ENCODE assay signal across 8 cellular contexts in genomic region chr10:27744478-27745379, GRCh38. TPM values are rescaled to one million over a fixed set of nuclear protein-coding genes. Genes with fewer than 3 reads are reported as not detected.
DNase-seq lines count a peak whose midpoint lies in the region; ATAC-seq and TF ChIP-seq lines count a peak whose summit lies in the region.

No MANE protein-coding gene starts in this region.

- intact Hi-C loops in gastrocnemius medialis (cut with DNase I; ENCODE audit: low total_unique reads) = loop anchor here (5.0 kb wide), 1 partner anchor 638 kb away; no protein-coding TSS in a partner anchor

- H3K27me3 Mint-ChIP-seq in activated naive CD4-positive, alpha-beta T cell treated with anti-CD3 and anti-CD28 coated beads, Interleukin-2, amount 50 U/mL, for 24 hours = peaks cover 45% of the 10 kb centered on the region

- DNase-seq in AG09309 (ENCODE audit: low read depth) (no peak), gastrocnemius medialis (no peak), DMS79 treated with DMSO at 0.1 percent for 48 hours (lab: John Stamatoyannopoulos, UW) (no peak)

- H3K27ac Mint-ChIP-seq in activated naive CD4-positive, alpha-beta T cell treated with anti-CD3 and anti-CD28 coated beads, Interleukin-2, amount 50 U/mL, for 24 hours = peak overlapping the region; percentile 51

- H3K9ac ChIP-seq in HUES6 (ENCODE audit: low read length) = no peak overlapping the region

- peaks cover 36% of the 10 kb centered on the region for H3K4me1 Mint-ChIP-seq in activated naive CD4-positive, alpha-beta T cell treated with anti-CD3 and anti-CD28 coated beads, Interleukin-2, amount 50 U/mL, for 24 hours

- in situ Hi-C loops in gastrocnemius medialis (cut with MboI; ENCODE audit: low sequenced_read_pairs in 4 of 4) = loop anchor here (25.0 kb wide), 2 partner anchors 443 to 643 kb away; no protein-coding TSS in a partner anchor

- H3K4me3 ChIP-seq in AG09309 (ENCODE audit: control insufficient read depth, low read depth, low read length) (peak overlapping the region; percentile 66), HUES6 (ENCODE audit: low read depth, low read length) (peak overlapping the region; percentile 81), iPS-11a (ENCODE audit: low read depth, low read length) (peak overlapping the region; percentile 57), gastrocnemius medialis (peak overlapping the region; percentile 60 to 74 (median 64))

- ATAC-seq in gastrocnemius medialis = no peak
- no peak for ATAC-seq in HG03108 (IDR thresholded peaks at IDR 0.05; ENCODE audit: unreplicated experiment)
- no peak for ATAC-seq in HG03469 (IDR thresholded peaks at IDR 0.05; ENCODE audit: unreplicated experiment)

- H3K27me3 ChIP-seq in HUES6 (ENCODE audit: control insufficient read depth, insufficient read depth, low read length) = peaks cover 98% of the 10 kb centered on the region
- peaks cover 64 to 92% (median 88%) of the 10 kb centered on the region in 3 donors for H3K27me3 ChIP-seq in gastrocnemius medialis

- no peaks in the 10 kb centered on the region for H3K9me3 ChIP-seq in HUES6 (ENCODE audit: control insufficient read depth, insufficient read depth, low read depth, low read length)
- H3K9me3 ChIP-seq in gastrocnemius medialis = no peaks in the 10 kb centered on the region

- H3K36me3 ChIP-seq in HUES6 (ENCODE audit: control insufficient read depth, insufficient read depth, low read length) (no peaks in the 10 kb centered on the region), gastrocnemius medialis (no peaks in the 10 kb centered on the region)

- TF ChIP-seq POLR2A in gastrocnemius medialis (IDR thresholded peaks at IDR 0.05) = no peak

- H3K9me3 Mint-ChIP-seq in activated naive CD4-positive, alpha-beta T cell treated with anti-CD3 and anti-CD28 coated beads, Interleukin-2, amount 50 U/mL, for 24 hours = no peaks in the 10 kb centered on the region

- peaks cover 2% of the 10 kb centered on the region for H3K36me3 Mint-ChIP-seq in activated naive CD4-positive, alpha-beta T cell treated with anti-CD3 and anti-CD28 coated beads, Interleukin-2, amount 50 U/mL, for 24 hours

- TF ChIP-seq CTCF in AG09309 (IDR thresholded peaks at IDR 0.05; ENCODE audit: control insufficient read depth, insufficient read depth, low read depth, low read length, missing control alignments) (peak; percentile 20), gastrocnemius medialis (IDR thresholded peaks at IDR 0.05 in 4 of 5, conservative IDR thresholded peaks at IDR 0.05 in 1 of 5) (no peak)

- peak overlapping the region; percentile 89 for H3K4me3 Mint-ChIP-seq in activated naive CD4-positive, alpha-beta T cell treated with anti-CD3 and anti-CD28 coated beads, Interleukin-2, amount 50 U/mL, for 24 hours

- H3K27ac ChIP-seq in HUES6 (ENCODE audit: low read depth, low read length) (no peak overlapping the region), gastrocnemius medialis (no peak overlapping the region)

- peaks cover 20% of the 10 kb centered on the region for H3K4me1 ChIP-seq in HUES6 (ENCODE audit: control insufficient read depth, insufficient read depth, low read length)
- peaks cover 12 to 47% of the 10 kb centered on the region in 2 donors for H3K4me1 ChIP-seq in gastrocnemius medialis

RNA-seq across cellular contexts. Expression of gene MKX, which starts 0.9 kb away (rescaled TPM):
- total RNA-seq in gastrocnemius medialis = 1 to 10 TPM in 1 of 4 donors, under 1 TPM in 1, not detected in 2; 0.53 to 1.2 TPM
